9 cellular contexts compared by ENCODE assay signal in the genomic region with DNA sequence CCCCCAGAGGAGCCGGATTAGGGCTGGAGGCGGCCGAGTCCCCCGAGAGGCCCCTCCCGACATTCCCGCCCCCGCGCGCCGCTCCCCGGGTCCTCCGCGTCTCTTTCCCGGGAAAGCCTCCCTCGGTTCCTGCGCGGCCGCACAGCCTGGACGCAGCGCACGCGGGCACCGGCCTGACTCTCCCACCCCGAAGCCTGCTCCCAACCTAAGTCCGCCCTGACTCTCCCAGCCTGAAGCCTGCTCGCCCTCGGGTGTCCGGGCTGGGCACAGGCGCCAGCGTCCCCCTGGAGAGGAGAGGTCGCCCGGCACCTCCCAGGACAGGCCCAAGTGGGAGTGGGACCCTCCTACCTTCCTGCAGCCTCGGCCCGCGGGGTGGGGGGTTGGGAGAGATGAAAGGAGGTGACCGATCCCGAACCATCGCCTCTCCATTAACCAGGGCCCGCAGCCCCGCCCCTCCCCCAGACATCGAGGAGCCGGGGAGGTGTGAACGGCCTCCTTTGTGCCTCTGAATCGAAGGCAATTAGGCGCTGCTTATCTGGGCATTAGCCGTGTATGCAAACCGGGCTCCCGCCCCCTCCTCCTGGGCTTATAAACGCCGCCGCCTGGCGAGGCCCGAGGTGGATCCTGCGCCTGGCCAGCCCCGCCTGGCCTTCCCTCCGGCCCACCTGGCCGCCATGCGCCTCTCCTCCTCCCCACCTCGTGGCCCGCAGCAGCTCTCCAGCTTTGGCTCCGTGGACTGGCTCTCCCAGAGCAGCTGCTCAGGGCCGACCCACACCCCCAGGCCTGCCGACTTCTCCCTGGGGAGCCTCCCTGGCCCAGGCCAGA. TPM values are rescaled to one million over a fixed set of nuclear protein-coding genes. Genes with fewer than 3 reads are reported as not detected.
A peak's percentile ranks its signal among the peaks of the same experiment; 100 is the strongest.
DNase-seq lines count a peak whose midpoint lies in the region; ATAC-seq and TF ChIP-seq lines count a peak whose summit lies in the region.
"Had no signal": no experiment of that assay in that cellular context is flagged by ENCODE, and none has a peak within 500 bp of the region (broad histone marks: within the 10 kb centered on the region; RNA-seq: fewer than 3 reads in every experiment).

A gene with protein sequence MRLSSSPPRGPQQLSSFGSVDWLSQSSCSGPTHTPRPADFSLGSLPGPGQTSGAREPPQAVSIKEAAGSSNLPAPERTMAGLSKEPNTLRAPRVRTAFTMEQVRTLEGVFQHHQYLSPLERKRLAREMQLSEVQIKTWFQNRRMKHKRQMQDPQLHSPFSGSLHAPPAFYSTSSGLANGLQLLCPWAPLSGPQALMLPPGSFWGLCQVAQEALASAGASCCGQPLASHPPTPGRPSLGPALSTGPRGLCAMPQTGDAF (plus strand): TSS at position 615 of the 825 bp plus-strand sequence. CDS start 60 bp downstream, at position 675.

- no peak within 1 kb of the TSS for H3K18ac ChIP-seq in mesenchymal stem cell (ENCODE audit: low read depth in 1 of 2, low read length in 2 of 2)

- under 1% methylated on average over 50 of the region's 63 CpGs for WGBS in mesenchymal stem cell

- no peak within 1 kb of the TSS for H2BK5ac ChIP-seq in mesenchymal stem cell (ENCODE audit: low read depth, low read length, poor library complexity, severe bottlenecking)

- ATAC-seq in upper lobe of right lung = peak; percentile 2

- peak within 1 kb of the TSS; percentile 14 for H3K4me3 ChIP-seq in cardiac muscle cell
- peak within 1 kb of the TSS in 1 of 2 donors; percentile 42 for H3K4me3 ChIP-seq in right atrium auricular region
- H3K4me3 ChIP-seq in coronary artery = peak within 1 kb of the TSS; percentile 65
- peak within 1 kb of the TSS in 1 of 2 experiments; percentile 17 for H3K4me3 ChIP-seq in mesenchymal stem cell (ENCODE audit: insufficient read depth in 1 of 2, low read depth in 1 of 2, low read length in 2 of 2)
- peak within 1 kb of the TSS; percentile 25 for H3K4me3 ChIP-seq in upper lobe of right lung

- no peaks in the 10 kb centered on the region for H3K79me1 ChIP-seq in mesenchymal stem cell (replicated peaks; ENCODE audit: low read length, poor library complexity, severe bottlenecking)

- no peak within 1 kb of the TSS for H2AFZ ChIP-seq in mesenchymal stem cell (ENCODE audit: low read depth, low read length)

- no peak for DNase-seq in cardiac muscle cell (ENCODE audit: low read depth in 1 of 2, low spot score in 1 of 2)
- no peak for DNase-seq in right atrium auricular region (ENCODE audit: low spot score)
- DNase-seq in coronary artery (ENCODE audit: low spot score) = no peak
- no peak for DNase-seq in mesenchymal stem cell
- DNase-seq in upper lobe of right lung = no peak
- no peak for DNase-seq in AG08396 (ENCODE audit: low spot score)
- DNase-seq in activated T-cell treated with anti-CD3 and anti-CD28 coated beads for 4 hours = no peak
- no peak for DNase-seq in GM19240 (ENCODE audit: insufficient read length, low spot score)

- H3K27ac ChIP-seq in cardiac muscle cell (no peak within 1 kb of the TSS), right atrium auricular region (no peak within 1 kb of the TSS), coronary artery (no peak within 1 kb of the TSS), mesenchymal stem cell (ENCODE audit: low read length, poor library complexity, severe bottlenecking) (no peak within 1 kb of the TSS), upper lobe of right lung (no peak within 1 kb of the TSS)

- H3K14ac ChIP-seq in mesenchymal stem cell (ENCODE audit: low read length in 2 of 2) = peak within 1 kb of the TSS in 1 of 2 experiments; percentile 71

- H3K4me1 ChIP-seq in cardiac muscle cell (ENCODE audit: low read depth) = no peaks in the 10 kb centered on the region
- peaks cover 0 to 33% of the 10 kb centered on the region in 2 donors for H3K4me1 ChIP-seq in right atrium auricular region
- peaks cover 27% of the 10 kb centered on the region for H3K4me1 ChIP-seq in mesenchymal stem cell (ENCODE audit: control insufficient read depth, insufficient read depth, low read depth, low read length)
- peaks cover 20% of the 10 kb centered on the region for H3K4me1 ChIP-seq in upper lobe of right lung

- no peak within 1 kb of the TSS for H4K8ac ChIP-seq in mesenchymal stem cell (ENCODE audit: low read length)

- H3K4me2 ChIP-seq in mesenchymal stem cell (ENCODE audit: low read length, poor library complexity, severe bottlenecking) = peak within 1 kb of the TSS; percentile 56

- H3K23ac ChIP-seq in mesenchymal stem cell (ENCODE audit: low read length in 2 of 2) = peak within 1 kb of the TSS in 1 of 2 experiments; percentile 80

- intact Hi-C loops in upper lobe of right lung (cut with DNase I) = no loop called here

- TF ChIP-seq CTCF in cardiac muscle cell (IDR thresholded peaks at IDR 0.05; ENCODE audit: low read depth, low read length) = no peak
- no peak for TF ChIP-seq CTCF in right atrium auricular region (IDR thresholded peaks at IDR 0.05)
- TF ChIP-seq CTCF in coronary artery (IDR thresholded peaks at IDR 0.05) = no peak
- no peak for TF ChIP-seq CTCF in upper lobe of right lung (IDR thresholded peaks at IDR 0.05)

- no peak within 1 kb of the TSS for H3K4ac ChIP-seq in mesenchymal stem cell (ENCODE audit: low read depth in 1 of 2, low read length in 2 of 2)

- no peak within 1 kb of the TSS for H4K91ac ChIP-seq in mesenchymal stem cell (ENCODE audit: low read length)

- H3K27me3 ChIP-seq in cardiac muscle cell = peaks cover 74% of the 10 kb centered on the region
- peaks cover 6 to 31% of the 10 kb centered on the region in 2 donors for H3K27me3 ChIP-seq in right atrium auricular region
- H3K27me3 ChIP-seq in mesenchymal stem cell (ENCODE audit: control insufficient read depth in 1 of 2, insufficient read depth in 1 of 2, low read length in 2 of 2) = peaks cover 76 to 78% of the 10 kb centered on the region in 2 experiments
- peaks cover 77% of the 10 kb centered on the region for H3K27me3 ChIP-seq in upper lobe of right lung

- no peak within 1 kb of the TSS for H2BK15ac ChIP-seq in mesenchymal stem cell (ENCODE audit: low read depth, poor library complexity, severe bottlenecking)

- no peaks in the 10 kb centered on the region for H3K36me3 ChIP-seq in cardiac muscle cell
- no peaks in the 10 kb centered on the region for H3K36me3 ChIP-seq in right atrium auricular region
- no peaks in the 10 kb centered on the region for H3K36me3 ChIP-seq in mesenchymal stem cell (ENCODE audit: control insufficient read depth in 1 of 2, insufficient read depth in 2 of 2, low read depth in 1 of 2, low read length in 2 of 2)
- H3K36me3 ChIP-seq in upper lobe of right lung = no peaks in the 10 kb centered on the region

- no peak within 1 kb of the TSS for H2AK5ac ChIP-seq in mesenchymal stem cell (ENCODE audit: low read length, severe bottlenecking)

- H3K9ac ChIP-seq in mesenchymal stem cell (ENCODE audit: low read length) = no peak within 1 kb of the TSS

- no peak within 1 kb of the TSS for H2BK120ac ChIP-seq in mesenchymal stem cell (ENCODE audit: low read depth, low read length)

- H3K9me3 ChIP-seq in cardiac muscle cell (ENCODE audit: low read depth) = no peaks in the 10 kb centered on the region
- no peaks in the 10 kb centered on the region for H3K9me3 ChIP-seq in right atrium auricular region
- H3K9me3 ChIP-seq in mesenchymal stem cell (ENCODE audit: control insufficient read depth, low read length) = no peaks in the 10 kb centered on the region
- no peaks in the 10 kb centered on the region for H3K9me3 ChIP-seq in upper lobe of right lung

- H2BK12ac ChIP-seq in mesenchymal stem cell (ENCODE audit: low read length in 2 of 2) = no peak within 1 kb of the TSS

RNA-seq across cellular contexts. Expression of the gene that starts here (rescaled TPM):
- total RNA-seq in cardiac muscle cell (not detected in 2 replicates), right atrium auricular region (under 1 TPM; 0.44 to 0.63 TPM), upper lobe of right lung (3.4 TPM)
- not detected in 2 replicates for polyA plus RNA-seq in cardiac muscle cell
- not detected for polyA plus RNA-seq in mesenchymal stem cell (2013, experiment 1 of 2)
- polyA plus RNA-seq in mesenchymal stem cell (2013, experiment 2 of 2) = not detected
- total RNA-seq: neural crest cell had no signal
